15 cellular contexts compared by ENCODE assay signal in genomic region chr19:4695224-4695731, GRCh38. TPM values are rescaled to one million over a fixed set of nuclear protein-coding genes. Genes with fewer than 3 reads are reported as not detected.
DNase-seq lines count a peak whose midpoint lies in the region; ATAC-seq and TF ChIP-seq lines count a peak whose summit lies in the region.
"Had no signal": no experiment of that assay in that cellular context is flagged by ENCODE, and none has a peak within 500 bp of the region (broad histone marks: within the 10 kb centered on the region; RNA-seq: fewer than 3 reads in every experiment).

No MANE protein-coding gene starts in this region.

- peaks cover 0 to 54% (median 18%) of the 10 kb centered on the region in 4 donors for H3K4me1 ChIP-seq in right lobe of liver

- H3K4me3 ChIP-seq in right lobe of liver, result no peak overlapping the region
- H3K4me3 ChIP-seq: cardiac muscle cell had no signal

- peak; percentile 47 to 64 (median 56) for ATAC-seq in right lobe of liver
- ATAC-seq in stimulated activated naive CD8-positive, alpha-beta T cell treated with anti-CD3 and anti-CD28 coated beads, Interleukin-15, amount 100 ng/mL, for 72 hours, result no peak
- ATAC-seq: activated CD8-positive, alpha-beta T cell treated with anti-CD3 and anti-CD28 coated beads, Interleukin-2, amount 10 ng/mL, durations not matched to agents 7 days and 5 days had no signal

- no peaks in the 10 kb centered on the region for H3K9me3 ChIP-seq in right lobe of liver

- peaks cover 0 to 81% (median 34%) of the 10 kb centered on the region in 4 donors for H3K36me3 ChIP-seq in right lobe of liver

- no peaks in the 10 kb centered on the region for H3K27me3 Mint-ChIP-seq in stimulated activated naive CD8-positive, alpha-beta T cell treated with anti-CD3 and anti-CD28 coated beads, Interleukin-15, amount 100 ng/mL, for 72 hours
- H3K27me3 Mint-ChIP-seq: IgD-negative memory B cell had no signal

- peak; percentile 82 for DNase-seq in NCI-H2196 (lab: John Stamatoyannopoulos, UW; ENCODE audit: unreplicated experiment)
- peak; percentile 50 for DNase-seq in cerebellum (ENCODE audit: low spot score)
- peak; percentile 69 to 90 (median 88) for DNase-seq in right lobe of liver
- DNase-seq in middle frontal gyrus (ENCODE audit: extremely low spot score, low spot score), result no peak
- DNase-seq in activated CD4-positive, alpha-beta T cell treated with anti-CD3 and anti-CD28 coated beads for 4 hours, result no peak
- DNase-seq in activated CD8-positive, alpha-beta memory T cell treated with anti-CD3 and anti-CD28 coated beads for 24 hours, result no peak
- DNase-seq in stimulated activated naive CD8-positive, alpha-beta T cell treated with anti-CD3 and anti-CD28 coated beads, Interleukin-15, amount 100 ng/mL, for 72 hours, result no peak
- DNase-seq: activated CD8-positive, alpha-beta T cell treated with anti-CD3 and anti-CD28 coated beads, Interleukin-2, amount 10 ng/mL, durations not matched to agents 7 days and 5 days; activated effector memory CD4-positive, alpha-beta T cell treated with anti-CD3 and anti-CD28 coated beads, Interleukin-2, amount 50 U/mL, for 16 hours; NCI-H526 treated with DMSO at 0.1 percent for 48 hours; stimulated activated naive CD4-positive, alpha-beta T cell treated with Interleukin-2 at 50 U/mL for 16 hours; T-helper 9 cell had no signal

- H3K9me3 Mint-ChIP-seq in stimulated activated naive CD8-positive, alpha-beta T cell treated with anti-CD3 and anti-CD28 coated beads, Interleukin-15, amount 100 ng/mL, for 72 hours, result no peaks in the 10 kb centered on the region
- H3K9me3 Mint-ChIP-seq: IgD-negative memory B cell had no signal

- H3K4me1 Mint-ChIP-seq in stimulated activated naive CD8-positive, alpha-beta T cell treated with anti-CD3 and anti-CD28 coated beads, Interleukin-15, amount 100 ng/mL, for 72 hours, result no peaks in the 10 kb centered on the region
- H3K4me1 Mint-ChIP-seq: IgD-negative memory B cell had no signal

- intact Hi-C loops in right lobe of liver (cut with DNase I), result no loop called here

- no peaks in the 10 kb centered on the region for H3K27me3 ChIP-seq in right lobe of liver
- H3K27me3 ChIP-seq: cardiac muscle cell had no signal

- H3K27ac Mint-ChIP-seq in stimulated activated naive CD8-positive, alpha-beta T cell treated with anti-CD3 and anti-CD28 coated beads, Interleukin-15, amount 100 ng/mL, for 72 hours, result peak overlapping the region in 1 of 2 donors; percentile 71
- H3K27ac Mint-ChIP-seq: activated CD8-positive, alpha-beta T cell treated with anti-CD3 and anti-CD28 coated beads, Interleukin-2, amount 10 ng/mL, durations not matched to agents 7 days and 5 days had no signal

- H3K27ac ChIP-seq in right lobe of liver, result peak overlapping the region; percentile 22 to 86 (median 73)
- peak overlapping the region; percentile 66 for H3K27ac ChIP-seq in temporal lobe (ENCODE audit: low read depth, low read length)
- H3K27ac ChIP-seq: cardiac muscle cell had no signal

- TF ChIP-seq POLR2A in right lobe of liver (IDR thresholded peaks at IDR 0.05), result no peak

- no peak for TF ChIP-seq CTCF in right lobe of liver (IDR thresholded peaks at IDR 0.05)

- WGBS in right lobe of liver (ENCODE audit: insufficient coverage, low coverage, low lambda C conversion rate, missing lambda C conversion rate), result 33% methylated on average over 11 of the region's 19 CpGs

- no peak overlapping the region for H3K4me3 Mint-ChIP-seq in stimulated activated naive CD8-positive, alpha-beta T cell treated with anti-CD3 and anti-CD28 coated beads, Interleukin-15, amount 100 ng/mL, for 72 hours
- H3K4me3 Mint-ChIP-seq: activated CD8-positive, alpha-beta T cell treated with anti-CD3 and anti-CD28 coated beads, Interleukin-2, amount 10 ng/mL, durations not matched to agents 7 days and 5 days; IgD-negative memory B cell had no signal

RNA-seq across cellular contexts. Expression of gene MYDGF, which starts 25.1 kb away (rescaled TPM):
- total RNA-seq in cerebellum (26.2 TPM), right lobe of liver (10 to 100 TPM; 58.2 to 98.7 (median 72.2) TPM), temporal lobe (36.1 TPM)

RNA-seq across cellular contexts. Expression of gene DPP9, which starts 28.4 kb away (rescaled TPM):
- total RNA-seq in cerebellum (19.1 TPM), right lobe of liver (100 to 1,000 TPM in 1 of 6 experiments, 10 to 100 TPM in 5; 47.3 to 118 (median 54.5) TPM), temporal lobe (8.9 TPM)

RNA-seq across cellular contexts. Expression of gene TNFAIP8L1, which starts 56.0 kb away (rescaled TPM):
- total RNA-seq in cerebellum, result 4.4 TPM
- 10 to 100 TPM; 16.6 to 26.4 (median 22.8) TPM for total RNA-seq in right lobe of liver
- total RNA-seq in temporal lobe, result 4.7 TPM

Comparison
In these comparisons a context has a peak if more than half of its experiments do, and no peak if none do; other contexts are left out.
1. DNase-seq: peak in NCI-H2196 (single experiment), cerebellum (single experiment) and right lobe of liver (3 of 3); none in middle frontal gyrus (single experiment), activated CD4-positive, alpha-beta T cell treated with anti-CD3 and anti-CD28 coated beads for 4 hours (0 of 2), activated CD8-positive, alpha-beta memory T cell treated with anti-CD3 and anti-CD28 coated beads for 24 hours (single experiment) and stimulated activated naive CD8-positive, alpha-beta T cell treated with anti-CD3 and anti-CD28 coated beads, Interleukin-15, amount 100 ng/mL, for 72 hours (0 of 2).